ENCODE assay signal across 1 cellular context in the genomic region with DNA sequence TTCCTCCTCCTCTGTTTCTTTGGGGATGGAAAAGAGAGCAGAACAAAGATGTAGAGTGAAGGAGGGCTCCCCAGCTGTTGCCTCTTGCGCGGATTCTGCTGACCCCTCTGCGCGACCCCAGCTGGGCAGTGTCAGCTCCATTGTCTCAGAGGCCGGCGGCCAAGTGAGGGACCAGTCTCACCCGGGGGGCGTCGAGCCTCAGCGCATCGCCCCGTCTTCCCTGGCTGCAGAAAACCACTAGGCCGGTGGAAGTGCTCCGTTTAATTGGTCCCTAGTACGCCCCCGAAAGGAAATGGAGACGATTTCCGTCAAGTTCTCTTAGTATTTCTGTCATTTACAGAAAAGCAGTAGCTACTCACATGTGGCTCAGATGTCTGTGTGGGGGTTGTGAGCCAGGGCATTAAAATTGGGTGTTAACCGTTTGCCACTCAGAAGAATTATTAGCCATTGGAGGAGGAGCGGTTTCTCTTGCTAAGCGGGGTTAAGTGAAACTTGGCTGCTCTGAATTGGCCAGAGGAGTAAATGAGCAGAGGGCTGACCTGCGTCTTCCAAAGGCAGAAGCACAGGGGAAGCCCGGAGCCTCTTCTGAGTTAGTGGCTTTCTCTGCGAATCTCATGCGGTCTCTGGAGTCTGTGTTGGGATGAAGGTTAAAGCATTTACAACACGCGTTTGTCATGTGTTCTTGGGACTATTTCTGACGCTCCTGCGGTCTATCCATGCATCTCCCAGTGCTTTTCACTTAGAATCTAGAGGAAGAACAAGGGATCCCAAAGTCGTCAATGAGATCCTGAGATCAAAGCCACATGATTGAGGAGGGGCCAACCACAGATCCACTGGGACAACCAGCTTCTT.
TF ChIP-seq lines count a peak whose summit lies in the region.

No MANE protein-coding gene starts in this region.

TF ChIP-seq in GM12878, 131 proteins besides CTCF, POLR2A, EP300 and RAD21 (continued from another document):
- TF ChIP-seq, protein P1, sequence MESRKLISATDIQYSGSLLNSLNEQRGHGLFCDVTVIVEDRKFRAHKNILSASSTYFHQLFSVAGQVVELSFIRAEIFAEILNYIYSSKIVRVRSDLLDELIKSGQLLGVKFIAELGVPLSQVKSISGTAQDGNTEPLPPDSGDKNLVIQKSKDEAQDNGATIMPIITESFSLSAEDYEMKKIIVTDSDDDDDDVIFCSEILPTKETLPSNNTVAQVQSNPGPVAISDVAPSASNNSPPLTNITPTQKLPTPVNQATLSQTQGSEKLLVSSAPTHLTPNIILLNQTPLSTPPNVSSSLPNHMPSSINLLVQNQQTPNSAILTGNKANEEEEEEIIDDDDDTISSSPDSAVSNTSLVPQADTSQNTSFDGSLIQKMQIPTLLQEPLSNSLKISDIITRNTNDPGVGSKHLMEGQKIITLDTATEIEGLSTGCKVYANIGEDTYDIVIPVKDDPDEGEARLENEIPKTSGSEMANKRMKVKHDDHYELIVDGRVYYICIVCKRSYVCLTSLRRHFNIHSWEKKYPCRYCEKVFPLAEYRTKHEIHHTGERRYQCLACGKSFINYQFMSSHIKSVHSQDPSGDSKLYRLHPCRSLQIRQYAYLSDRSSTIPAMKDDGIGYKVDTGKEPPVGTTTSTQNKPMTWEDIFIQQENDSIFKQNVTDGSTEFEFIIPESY (IDR thresholded peaks at IDR 0.05), result no peak
- TF ChIP-seq TAF1 (IDR thresholded peaks at IDR 0.05; ENCODE audit: borderline replicate concordance, low read depth, low read length), result no peak
- TF ChIP-seq TARDBP (IDR thresholded peaks at IDR 0.05; ENCODE audit: borderline replicate concordance), result no peak
- TF ChIP-seq IKZF2 (IDR thresholded peaks at IDR 0.05), result no peak
